ENCODE assay signal across 20 cellular contexts in genomic region chr15:79045041-79045440, GRCh38. TPM values are rescaled to one million over a fixed set of nuclear protein-coding genes. Genes with fewer than 3 reads are reported as not detected.
"Had no signal": no experiment of that assay in that cellular context is flagged by ENCODE, and none has a peak within 500 bp of the region (broad histone marks: within the 10 kb centered on the region; RNA-seq: fewer than 3 reads in every experiment).

No MANE protein-coding gene starts in this region.

- H3K27ac ChIP-seq: KMS-11, RWPE1 had no signal

- ATAC-seq: K562, T-cell had no signal

- FAIRE-seq: K562, RCC 7860 had no signal

- DNase-seq: Kasumi-1, MM.1S, NCI-H1092 treated with DMSO at 0.1 percent for 48 hours, NCI-H1436, NCI-H187, NCI-H2029, NCI-H2081 treated with DMSO at 0.1 percent for 48 hours, NCI-H2227 treated with DMSO at 0.1 percent for 48 hours, NCI-H524, NCI-H526 treated with DMSO at 0.1 percent for 48 hours, NCI-H748 treated with DMSO at 0.1 percent for 48 hours, SHP77, SK-N-SH, SW 1271, T-cell had no signal

- H3K4me3 ChIP-seq: K562 had no signal

- H3K9ac ChIP-seq: KMS-11, SK-N-SH had no signal

- H3K4me2 ChIP-seq: KMS-11, SK-N-SH had no signal

- H3K9me3 ChIP-seq: SK-N-SH had no signal

RNA-seq across cellular contexts. Expression of gene RASGRF1, which starts 45.5 kb away (rescaled TPM):
- total RNA-seq: NCI-H460 had no signal
